Comparison of ENCODE assay signal across 10 cellular contexts in the genomic region with DNA sequence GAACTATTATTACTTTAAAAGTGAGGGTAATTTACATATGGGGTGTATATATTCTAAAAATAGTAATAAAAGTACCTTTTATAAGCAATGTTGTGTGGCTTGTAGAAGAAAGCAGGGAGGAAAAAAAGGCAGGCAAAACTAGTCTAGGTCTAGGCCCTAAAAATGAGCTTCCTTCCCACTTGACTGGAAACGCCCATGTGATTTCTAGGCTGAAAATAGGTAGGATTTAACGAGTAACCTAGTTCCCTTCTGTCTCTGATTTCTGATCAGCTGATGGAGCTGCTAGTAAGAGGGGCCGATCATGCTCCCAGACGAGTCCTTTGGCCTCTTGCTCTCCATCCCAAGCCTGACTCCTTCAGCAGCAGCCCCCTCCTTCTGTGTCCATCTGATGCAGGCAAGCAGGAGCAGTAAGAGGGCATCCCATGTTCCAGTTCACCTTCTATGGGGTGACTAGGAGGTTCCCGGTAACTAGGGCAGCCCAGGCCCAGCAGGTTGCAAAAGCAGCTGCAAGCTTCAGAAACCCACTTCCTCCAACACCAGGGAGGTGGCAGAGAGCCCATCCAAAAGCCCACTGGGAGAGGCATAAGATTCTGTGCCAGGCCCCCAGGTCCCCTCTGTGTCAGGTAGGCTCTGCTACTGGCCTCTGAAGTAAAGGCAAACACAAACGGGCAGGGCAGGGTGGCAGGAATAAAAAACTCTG. TPM values are rescaled to one million over a fixed set of nuclear protein-coding genes. Genes with fewer than 3 reads are reported as not detected.
DNase-seq lines count a peak whose midpoint lies in the region; ATAC-seq and TF ChIP-seq lines count a peak whose summit lies in the region.
"Had no signal": no experiment of that assay in that cellular context is flagged by ENCODE, and none has a peak within 500 bp of the region (broad histone marks: within the 10 kb centered on the region; RNA-seq: fewer than 3 reads in every experiment).

No MANE protein-coding gene starts in this region.

- intact Hi-C loops in CD14-positive monocyte (cut with micrococcal nuclease), result loop anchor here in 1 of 2 donors (10.0 kb wide), 1 partner anchor 47 kb away; no protein-coding TSS in a partner anchor
- intact Hi-C loops in activated T-helper 1 cell treated with anti-CD3 and anti-CD28 coated beads, Interleukin-12 subunit alpha, Interleukin-12 subunit beta, Interleukin-2, Interleukin-4 antibody, amounts not matched to agents 30 ng/mL and 10 ng/mL and 1 ng/mL, durations not matched to agents 14 hours and 24 hours and 36 hours (cut with micrococcal nuclease), result loop anchor here (1.0 kb wide), 1 partner anchor 24 kb away; the partner anchor contains the start of gene TBC1D20
- intact Hi-C loops in naive thymus-derived CD4-positive, alpha-beta T cell (cut with micrococcal nuclease), result loop anchor here (1.0 to 2.0 kb wide), 5 partner anchors 24 to 83 kb away; partner anchors contain the start of gene TBC1D20 (in 2 of the 2)

- no peaks in the 10 kb centered on the region for H3K9me3 ChIP-seq in naive thymus-derived CD4-positive, alpha-beta T cell (ENCODE audit: control insufficient read depth in 2 of 3, low read length in 3 of 3)

- H3K36me3 Mint-ChIP-seq in CD14-positive monocyte, result peaks cover 58 to 82% of the 10 kb centered on the region in 2 donors
- peaks cover 79% of the 10 kb centered on the region for H3K36me3 Mint-ChIP-seq in activated T-helper 1 cell treated with anti-CD3 and anti-CD28 coated beads, Interleukin-12 subunit alpha, Interleukin-12 subunit beta, Interleukin-2, Interleukin-4 antibody, amounts not matched to agents 30 ng/mL and 10 ng/mL and 1 ng/mL, durations not matched to agents 14 hours and 24 hours and 36 hours (ENCODE audit: low read depth)
- peaks cover 6 to 53% (median 36%) of the 10 kb centered on the region in 5 donors for H3K36me3 Mint-ChIP-seq in naive thymus-derived CD4-positive, alpha-beta T cell

- POLR2A ChIA-PET in naive thymus-derived CD4-positive, alpha-beta T cell (lab: Charles Lee), result interaction anchor here (0.6 to 3.5 kb wide), 7 partner anchors 11 to 58 kb away, joined by 3 to 16 read pairs (median 4); partner anchors contain the start of genes TBC1D20 and TRIB3

- no peaks in the 10 kb centered on the region for H3K27me3 ChIP-seq in naive thymus-derived CD4-positive, alpha-beta T cell (ENCODE audit: control insufficient read depth in 2 of 2, insufficient read depth in 2 of 2, low read length in 2 of 2)
- no peaks in the 10 kb centered on the region for H3K27me3 ChIP-seq in foreskin keratinocyte

- H3K27me3 Mint-ChIP-seq in CD14-positive monocyte (ENCODE audit: low read depth in 3 of 3), result peaks cover 0 to 3% (median 2%) of the 10 kb centered on the region in 3 donors
- H3K27me3 Mint-ChIP-seq in activated T-helper 1 cell treated with anti-CD3 and anti-CD28 coated beads, Interleukin-12 subunit alpha, Interleukin-12 subunit beta, Interleukin-2, Interleukin-4 antibody, amounts not matched to agents 30 ng/mL and 10 ng/mL and 1 ng/mL, durations not matched to agents 14 hours and 24 hours and 36 hours (ENCODE audit: insufficient read depth), result no peaks in the 10 kb centered on the region
- no peaks in the 10 kb centered on the region for H3K27me3 Mint-ChIP-seq in naive thymus-derived CD4-positive, alpha-beta T cell

- H3K4me1 ChIP-seq in naive thymus-derived CD4-positive, alpha-beta T cell (ENCODE audit: control insufficient read depth in 2 of 2, insufficient read depth in 2 of 2, low read length in 2 of 2), result peaks cover 46 to 50% of the 10 kb centered on the region in 2 donors
- H3K4me1 ChIP-seq in foreskin keratinocyte, result peaks cover 4% of the 10 kb centered on the region

- H3K4me3 ChIP-seq in Jurkat, Clone E6-1 (ENCODE audit: low read length), result peak overlapping the region; percentile 29
- peak overlapping the region; percentile 45 for H3K4me3 ChIP-seq in naive thymus-derived CD4-positive, alpha-beta T cell (ENCODE audit: low read length)

- H3K9me3 Mint-ChIP-seq in CD14-positive monocyte, result no peaks in the 10 kb centered on the region
- no peaks in the 10 kb centered on the region for H3K9me3 Mint-ChIP-seq in activated T-helper 1 cell treated with anti-CD3 and anti-CD28 coated beads, Interleukin-12 subunit alpha, Interleukin-12 subunit beta, Interleukin-2, Interleukin-4 antibody, amounts not matched to agents 30 ng/mL and 10 ng/mL and 1 ng/mL, durations not matched to agents 14 hours and 24 hours and 36 hours
- no peaks in the 10 kb centered on the region for H3K9me3 Mint-ChIP-seq in naive thymus-derived CD4-positive, alpha-beta T cell

- no peak for TF ChIP-seq CTCF in CD14-positive monocyte (IDR thresholded peaks at IDR 0.05)
- no peak for TF ChIP-seq CTCF in foreskin keratinocyte (conservative IDR thresholded peaks at IDR 0.05)

- no peak overlapping the region for H3K4me3 Mint-ChIP-seq in CD14-positive monocyte
- peak overlapping the region; percentile 77 for H3K4me3 Mint-ChIP-seq in activated T-helper 1 cell treated with anti-CD3 and anti-CD28 coated beads, Interleukin-12 subunit alpha, Interleukin-12 subunit beta, Interleukin-2, Interleukin-4 antibody, amounts not matched to agents 30 ng/mL and 10 ng/mL and 1 ng/mL, durations not matched to agents 14 hours and 24 hours and 36 hours
- H3K4me3 Mint-ChIP-seq in naive thymus-derived CD4-positive, alpha-beta T cell, result peak overlapping the region; percentile 76 to 97 (median 82)

- no peak for DNase-seq in CD14-positive monocyte (ENCODE audit: low spot score)
- DNase-seq in Jurkat, Clone E6-1 (ENCODE audit: low read depth, low spot score), result peak; percentile 58
- no peak for DNase-seq in activated T-helper 1 cell treated with anti-CD3 and anti-CD28 coated beads, Interleukin-12 subunit alpha, Interleukin-12 subunit beta, Interleukin-2, Interleukin-4 antibody, amounts not matched to agents 30 ng/mL and 10 ng/mL and 1 ng/mL, durations not matched to agents 14 hours and 24 hours and 36 hours (ENCODE audit: low spot score)
- DNase-seq in naive thymus-derived CD4-positive, alpha-beta T cell, result peak in 2 of 9 donors; percentile 14
- no peak for DNase-seq in SIG-M5 treated with dmso at 0.1 percent for 504 hours (lab: John Stamatoyannopoulos, UW; ENCODE audit: unreplicated experiment)
- no peak for DNase-seq in foreskin keratinocyte
- DNase-seq: islet precursor cell, NCI-H2227 treated with DMSO at 0.1 percent for 48 hours had no signal

- no peak for ATAC-seq in naive thymus-derived CD4-positive, alpha-beta T cell
- ATAC-seq in activated CD4-positive, CD25-positive, alpha-beta regulatory T cell treated with anti-CD3 and anti-CD28 coated beads, Interleukin-2, amount 50 U/mL, for 24 hours, result no peak
- ATAC-seq in GM18511 (IDR thresholded peaks at IDR 0.05; ENCODE audit: unreplicated experiment), result no peak
- ATAC-seq in foreskin keratinocyte, result no peak

- no peak overlapping the region for H3K27ac ChIP-seq in naive thymus-derived CD4-positive, alpha-beta T cell (ENCODE audit: low read depth, low read length)
- H3K27ac ChIP-seq in foreskin keratinocyte, result no peak overlapping the region

- peaks cover 36% of the 10 kb centered on the region for H3K4me1 Mint-ChIP-seq in CD14-positive monocyte
- H3K4me1 Mint-ChIP-seq in activated T-helper 1 cell treated with anti-CD3 and anti-CD28 coated beads, Interleukin-12 subunit alpha, Interleukin-12 subunit beta, Interleukin-2, Interleukin-4 antibody, amounts not matched to agents 30 ng/mL and 10 ng/mL and 1 ng/mL, durations not matched to agents 14 hours and 24 hours and 36 hours (ENCODE audit: low read depth), result peaks cover 81% of the 10 kb centered on the region
- peaks cover 55 to 79% (median 75%) of the 10 kb centered on the region in 7 donors for H3K4me1 Mint-ChIP-seq in naive thymus-derived CD4-positive, alpha-beta T cell

- CTCF ChIA-PET in naive thymus-derived CD4-positive, alpha-beta T cell (lab: Charles Lee), result interaction anchor here (0.8 to 2.0 kb wide), 4 partner anchors 30 to 55 kb away, joined by 3 to 5 read pairs (median 4); no protein-coding TSS in a partner anchor

- peaks cover 0 to 56% (median 7%) of the 10 kb centered on the region in 3 experiments for H3K36me3 ChIP-seq in naive thymus-derived CD4-positive, alpha-beta T cell (ENCODE audit: control insufficient read depth in 2 of 3, insufficient read depth in 3 of 3, low read length in 3 of 3)

- H3K27ac Mint-ChIP-seq in CD14-positive monocyte, result peak overlapping the region in 4 of 7 donors; percentile 37 to 73 (median 55)
- peak overlapping the region; percentile 85 for H3K27ac Mint-ChIP-seq in activated T-helper 1 cell treated with anti-CD3 and anti-CD28 coated beads, Interleukin-12 subunit alpha, Interleukin-12 subunit beta, Interleukin-2, Interleukin-4 antibody, amounts not matched to agents 30 ng/mL and 10 ng/mL and 1 ng/mL, durations not matched to agents 14 hours and 24 hours and 36 hours
- peak overlapping the region in 6 of 9 donors; percentile 27 to 81 (median 54) for H3K27ac Mint-ChIP-seq in naive thymus-derived CD4-positive, alpha-beta T cell

RNA-seq across cellular contexts. Expression of gene TBC1D20, which starts 24.4 kb away (rescaled TPM):
- polyA plus RNA-seq in CD14-positive monocyte (10 to 100 TPM; 10.5 to 11.3 TPM), foreskin keratinocyte (14.7 and 16.4 TPM in 2 replicates)
- polyA plus RNA-seq in Jurkat, Clone E6-1 (2012; ENCODE audit: insufficient read depth, insufficient read length), result 18.2 TPM
- total RNA-seq in activated T-helper 1 cell treated with anti-CD3 and anti-CD28 coated beads, Interleukin-12 subunit alpha, Interleukin-12 subunit beta, Interleukin-2, Interleukin-4 antibody, amounts not matched to agents 30 ng/mL and 10 ng/mL and 1 ng/mL, durations not matched to agents 14 hours and 24 hours and 36 hours, result 37.5 and 41.4 TPM in 2 replicates
- total RNA-seq in naive thymus-derived CD4-positive, alpha-beta T cell, result 10 to 100 TPM; 26.3 to 45.7 (median 35.4) TPM
- 10 to 100 TPM; 19.9 to 24.3 TPM for polyA plus RNA-seq in naive thymus-derived CD4-positive, alpha-beta T cell
- total RNA-seq in foreskin keratinocyte, result 23.0 and 28.8 TPM in 2 replicates

RNA-seq across cellular contexts. Expression of gene RBCK1, which starts 29.8 kb away (rescaled TPM):
- polyA plus RNA-seq in CD14-positive monocyte (10 to 100 TPM; 66.8 to 70.8 TPM), foreskin keratinocyte (115 and 292 TPM in 2 replicates)
- 112 TPM for polyA plus RNA-seq in Jurkat, Clone E6-1 (2012; ENCODE audit: insufficient read depth, insufficient read length)
- total RNA-seq in activated T-helper 1 cell treated with anti-CD3 and anti-CD28 coated beads, Interleukin-12 subunit alpha, Interleukin-12 subunit beta, Interleukin-2, Interleukin-4 antibody, amounts not matched to agents 30 ng/mL and 10 ng/mL and 1 ng/mL, durations not matched to agents 14 hours and 24 hours and 36 hours, result 130 and 132 TPM in 2 replicates
- 100 to 1,000 TPM in 1 of 5 experiments, 10 to 100 TPM in 4; 70.3 to 153 (median 96.9) TPM for total RNA-seq in naive thymus-derived CD4-positive, alpha-beta T cell
- polyA plus RNA-seq in naive thymus-derived CD4-positive, alpha-beta T cell, result 10 to 100 TPM; 80.1 to 98.1 TPM
- 81.2 and 198 TPM in 2 replicates for total RNA-seq in foreskin keratinocyte

RNA-seq across cellular contexts. Expression of gene TRIB3, which starts 57.4 kb away (rescaled TPM):
- 1 to 10 TPM; 8.0 to 9.4 TPM for polyA plus RNA-seq in CD14-positive monocyte
- polyA plus RNA-seq in Jurkat, Clone E6-1 (2012; ENCODE audit: insufficient read depth, insufficient read length), result 19.0 TPM
- 37.1 and 39.5 TPM in 2 replicates for total RNA-seq in activated T-helper 1 cell treated with anti-CD3 and anti-CD28 coated beads, Interleukin-12 subunit alpha, Interleukin-12 subunit beta, Interleukin-2, Interleukin-4 antibody, amounts not matched to agents 30 ng/mL and 10 ng/mL and 1 ng/mL, durations not matched to agents 14 hours and 24 hours and 36 hours
- 10 to 100 TPM in 1 of 5 experiments, 1 to 10 TPM in 4; 2.4 to 27.7 (median 9.4) TPM for total RNA-seq in naive thymus-derived CD4-positive, alpha-beta T cell
- polyA plus RNA-seq in naive thymus-derived CD4-positive, alpha-beta T cell, result 10 to 100 TPM; 12.6 to 16.0 TPM
- 72.4 and 207 TPM in 2 replicates for total RNA-seq in foreskin keratinocyte
- polyA plus RNA-seq in foreskin keratinocyte, result 74.9 and 203 TPM in 2 replicates

Comparison
In these comparisons a context has a peak if more than half of its experiments do, and no peak if none do; other contexts are left out.
1. H3K4me3 Mint-ChIP-seq: peak in activated T-helper 1 cell treated with anti-CD3 and anti-CD28 coated beads, Interleukin-12 subunit alpha, Interleukin-12 subunit beta, Interleukin-2, Interleukin-4 antibody, amounts not matched to agents 30 ng/mL and 10 ng/mL and 1 ng/mL, durations not matched to agents 14 hours and 24 hours and 36 hours (single experiment) and naive thymus-derived CD4-positive, alpha-beta T cell (10 of 10); none in CD14-positive monocyte (0 of 2).
2. Peak in every context shown above with its lines, with median percentiles within 50 percentile points of each other: H3K27ac Mint-ChIP-seq.